Comparison of ENCODE assay signal across 1 cellular context in genomic region chr1:57963545-57963944, GRCh38.
TF ChIP-seq lines count a peak whose summit lies in the region.

No MANE protein-coding gene starts in this region.

TF ChIP-seq in HEK293, 187 proteins besides CTCF, POLR2A, EP300 and RAD21 (continued from another document and continues in another):
- TF ChIP-seq, protein P1, sequence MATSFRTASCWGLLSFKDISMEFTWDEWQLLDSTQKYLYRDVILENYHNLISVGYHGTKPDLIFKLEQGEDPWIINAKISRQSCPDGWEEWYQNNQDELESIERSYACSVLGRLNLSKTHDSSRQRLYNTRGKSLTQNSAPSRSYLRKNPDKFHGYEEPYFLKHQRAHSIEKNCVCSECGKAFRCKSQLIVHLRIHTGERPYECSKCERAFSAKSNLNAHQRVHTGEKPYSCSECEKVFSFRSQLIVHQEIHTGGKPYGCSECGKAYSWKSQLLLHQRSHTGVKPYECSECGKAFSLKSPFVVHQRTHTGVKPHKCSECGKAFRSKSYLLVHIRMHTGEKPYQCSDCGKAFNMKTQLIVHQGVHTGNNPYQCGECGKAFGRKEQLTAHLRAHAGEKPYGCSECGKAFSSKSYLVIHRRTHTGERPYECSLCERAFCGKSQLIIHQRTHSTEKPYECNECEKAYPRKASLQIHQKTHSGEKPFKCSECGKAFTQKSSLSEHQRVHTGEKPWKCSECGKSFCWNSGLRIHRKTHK (tag by site-specific recombination; IDR thresholded peaks at IDR 0.05) = no peak
- TF ChIP-seq ZNF202 (tag by site-specific recombination; IDR thresholded peaks at IDR 0.05; ENCODE audit: borderline replicate concordance) = no peak
- no peak for TF ChIP-seq ZNF426 (tag by site-specific recombination; IDR thresholded peaks at IDR 0.05)
- TF ChIP-seq ZNF704 (tag by site-specific recombination; IDR thresholded peaks at IDR 0.05) = no peak
- no peak for TF ChIP-seq ZNF600 (tag by site-specific recombination; IDR thresholded peaks at IDR 0.05)
- no peak for TF ChIP-seq ZNF555 (tag by site-specific recombination; conservative IDR thresholded peaks at IDR 0.05)
- no peak for TF ChIP-seq RBAK (tag by site-specific recombination; IDR thresholded peaks at IDR 0.05)
- TF ChIP-seq, protein P2, sequence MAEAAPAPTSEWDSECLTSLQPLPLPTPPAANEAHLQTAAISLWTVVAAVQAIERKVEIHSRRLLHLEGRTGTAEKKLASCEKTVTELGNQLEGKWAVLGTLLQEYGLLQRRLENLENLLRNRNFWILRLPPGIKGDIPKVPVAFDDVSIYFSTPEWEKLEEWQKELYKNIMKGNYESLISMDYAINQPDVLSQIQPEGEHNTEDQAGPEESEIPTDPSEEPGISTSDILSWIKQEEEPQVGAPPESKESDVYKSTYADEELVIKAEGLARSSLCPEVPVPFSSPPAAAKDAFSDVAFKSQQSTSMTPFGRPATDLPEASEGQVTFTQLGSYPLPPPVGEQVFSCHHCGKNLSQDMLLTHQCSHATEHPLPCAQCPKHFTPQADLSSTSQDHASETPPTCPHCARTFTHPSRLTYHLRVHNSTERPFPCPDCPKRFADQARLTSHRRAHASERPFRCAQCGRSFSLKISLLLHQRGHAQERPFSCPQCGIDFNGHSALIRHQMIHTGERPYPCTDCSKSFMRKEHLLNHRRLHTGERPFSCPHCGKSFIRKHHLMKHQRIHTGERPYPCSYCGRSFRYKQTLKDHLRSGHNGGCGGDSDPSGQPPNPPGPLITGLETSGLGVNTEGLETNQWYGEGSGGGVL (tag by site-specific recombination; IDR thresholded peaks at IDR 0.05) = no peak
- no peak for TF ChIP-seq ZNF16 (tag by site-specific recombination; IDR thresholded peaks at IDR 0.05; ENCODE audit: low read depth)
- TF ChIP-seq, protein P3, sequence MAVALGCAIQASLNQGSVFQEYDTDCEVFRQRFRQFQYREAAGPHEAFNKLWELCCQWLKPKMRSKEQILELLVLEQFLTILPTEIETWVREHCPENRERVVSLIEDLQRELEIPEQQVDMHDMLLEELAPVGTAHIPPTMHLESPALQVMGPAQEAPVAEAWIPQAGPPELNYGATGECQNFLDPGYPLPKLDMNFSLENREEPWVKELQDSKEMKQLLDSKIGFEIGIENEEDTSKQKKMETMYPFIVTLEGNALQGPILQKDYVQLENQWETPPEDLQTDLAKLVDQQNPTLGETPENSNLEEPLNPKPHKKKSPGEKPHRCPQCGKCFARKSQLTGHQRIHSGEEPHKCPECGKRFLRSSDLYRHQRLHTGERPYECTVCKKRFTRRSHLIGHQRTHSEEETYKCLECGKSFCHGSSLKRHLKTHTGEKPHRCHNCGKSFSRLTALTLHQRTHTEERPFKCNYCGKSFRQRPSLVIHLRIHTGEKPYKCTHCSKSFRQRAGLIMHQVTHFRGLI (tag by site-specific recombination; IDR thresholded peaks at IDR 0.05) = no peak
- TF ChIP-seq FEZF1 (tag by site-specific recombination; IDR thresholded peaks at IDR 0.05) = peak; percentile 54
- TF ChIP-seq, protein P4, sequence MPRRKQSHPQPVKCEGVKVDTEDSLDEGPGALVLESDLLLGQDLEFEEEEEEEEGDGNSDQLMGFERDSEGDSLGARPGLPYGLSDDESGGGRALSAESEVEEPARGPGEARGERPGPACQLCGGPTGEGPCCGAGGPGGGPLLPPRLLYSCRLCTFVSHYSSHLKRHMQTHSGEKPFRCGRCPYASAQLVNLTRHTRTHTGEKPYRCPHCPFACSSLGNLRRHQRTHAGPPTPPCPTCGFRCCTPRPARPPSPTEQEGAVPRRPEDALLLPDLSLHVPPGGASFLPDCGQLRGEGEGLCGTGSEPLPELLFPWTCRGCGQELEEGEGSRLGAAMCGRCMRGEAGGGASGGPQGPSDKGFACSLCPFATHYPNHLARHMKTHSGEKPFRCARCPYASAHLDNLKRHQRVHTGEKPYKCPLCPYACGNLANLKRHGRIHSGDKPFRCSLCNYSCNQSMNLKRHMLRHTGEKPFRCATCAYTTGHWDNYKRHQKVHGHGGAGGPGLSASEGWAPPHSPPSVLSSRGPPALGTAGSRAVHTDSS (tag by site-specific recombination; IDR thresholded peaks at IDR 0.05) = no peak
- peak; percentile 29; the same call in 1 of the 2 replicates for TF ChIP-seq TRIM28 (IDR thresholded peaks at IDR 0.05; ENCODE audit: borderline replicate concordance, low read length)
- TF ChIP-seq ZBTB1 (tag by site-specific recombination; IDR thresholded peaks at IDR 0.05) = no peak
- no peak for TF ChIP-seq HOXD13 (CRISPR knock-in tag; IDR thresholded peaks at IDR 0.05; ENCODE audit: borderline replicate concordance)
- TF ChIP-seq, protein P5, sequence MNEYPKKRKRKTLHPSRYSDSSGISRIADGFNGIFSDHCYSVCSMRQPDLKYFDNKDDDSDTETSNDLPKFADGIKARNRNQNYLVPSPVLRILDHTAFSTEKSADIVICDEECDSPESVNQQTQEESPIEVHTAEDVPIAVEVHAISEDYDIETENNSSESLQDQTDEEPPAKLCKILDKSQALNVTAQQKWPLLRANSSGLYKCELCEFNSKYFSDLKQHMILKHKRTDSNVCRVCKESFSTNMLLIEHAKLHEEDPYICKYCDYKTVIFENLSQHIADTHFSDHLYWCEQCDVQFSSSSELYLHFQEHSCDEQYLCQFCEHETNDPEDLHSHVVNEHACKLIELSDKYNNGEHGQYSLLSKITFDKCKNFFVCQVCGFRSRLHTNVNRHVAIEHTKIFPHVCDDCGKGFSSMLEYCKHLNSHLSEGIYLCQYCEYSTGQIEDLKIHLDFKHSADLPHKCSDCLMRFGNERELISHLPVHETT (tag by site-specific recombination; IDR thresholded peaks at IDR 0.05) = no peak
- no peak for TF ChIP-seq ZSCAN16 (tag by site-specific recombination; IDR thresholded peaks at IDR 0.05)
- no peak for TF ChIP-seq ZSCAN5A (tag by site-specific recombination; IDR thresholded peaks at IDR 0.05)
- TF ChIP-seq ZNF24 (tag by site-specific recombination; IDR thresholded peaks at IDR 0.05) = no peak
- TF ChIP-seq ZFHX2 (tag by site-specific recombination; conservative IDR thresholded peaks at IDR 0.05) = 0 out of 2 replicates have a peak, but pooled peaks have one; percentile 41
- TF ChIP-seq ZNF626 (tag by site-specific recombination; IDR thresholded peaks at IDR 0.05) = no peak
- TF ChIP-seq IKZF3 (tag by site-specific recombination; IDR thresholded peaks at IDR 0.05) = peak; percentile 66
- TF ChIP-seq ZNF394 (tag by site-specific recombination; IDR thresholded peaks at IDR 0.05; ENCODE audit: borderline replicate concordance) = no peak
- TF ChIP-seq ZNF561 (tag by site-specific recombination; IDR thresholded peaks at IDR 0.05; ENCODE audit: borderline replicate concordance) = no peak
- TF ChIP-seq PRDM4 (tag by site-specific recombination; IDR thresholded peaks at IDR 0.05) = 0 out of 2 replicates have a peak, but pooled peaks have one; percentile 28
- TF ChIP-seq ZBTB20 (tag by site-specific recombination; IDR thresholded peaks at IDR 0.05) = peak; percentile 48; the same call in 1 of the 2 replicates
- TF ChIP-seq ZFP69B (tag by site-specific recombination; IDR thresholded peaks at IDR 0.05) = no peak
- TF ChIP-seq ZBTB11 (tag by site-specific recombination; conservative IDR thresholded peaks at IDR 0.05; ENCODE audit: low read depth) = no peak
- TF ChIP-seq ZNF768 (tag by site-specific recombination; IDR thresholded peaks at IDR 0.05) = no peak
- TF ChIP-seq, protein P6, sequence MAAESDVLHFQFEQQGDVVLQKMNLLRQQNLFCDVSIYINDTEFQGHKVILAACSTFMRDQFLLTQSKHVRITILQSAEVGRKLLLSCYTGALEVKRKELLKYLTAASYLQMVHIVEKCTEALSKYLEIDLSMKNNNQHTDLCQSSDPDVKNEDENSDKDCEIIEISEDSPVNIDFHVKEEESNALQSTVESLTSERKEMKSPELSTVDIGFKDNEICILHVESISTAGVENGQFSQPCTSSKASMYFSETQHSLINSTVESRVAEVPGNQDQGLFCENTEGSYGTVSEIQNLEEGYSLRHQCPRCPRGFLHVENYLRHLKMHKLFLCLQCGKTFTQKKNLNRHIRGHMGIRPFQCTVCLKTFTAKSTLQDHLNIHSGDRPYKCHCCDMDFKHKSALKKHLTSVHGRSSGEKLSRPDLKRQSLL (tag by site-specific recombination; IDR thresholded peaks at IDR 0.05) = no peak
- TF ChIP-seq, protein P7, sequence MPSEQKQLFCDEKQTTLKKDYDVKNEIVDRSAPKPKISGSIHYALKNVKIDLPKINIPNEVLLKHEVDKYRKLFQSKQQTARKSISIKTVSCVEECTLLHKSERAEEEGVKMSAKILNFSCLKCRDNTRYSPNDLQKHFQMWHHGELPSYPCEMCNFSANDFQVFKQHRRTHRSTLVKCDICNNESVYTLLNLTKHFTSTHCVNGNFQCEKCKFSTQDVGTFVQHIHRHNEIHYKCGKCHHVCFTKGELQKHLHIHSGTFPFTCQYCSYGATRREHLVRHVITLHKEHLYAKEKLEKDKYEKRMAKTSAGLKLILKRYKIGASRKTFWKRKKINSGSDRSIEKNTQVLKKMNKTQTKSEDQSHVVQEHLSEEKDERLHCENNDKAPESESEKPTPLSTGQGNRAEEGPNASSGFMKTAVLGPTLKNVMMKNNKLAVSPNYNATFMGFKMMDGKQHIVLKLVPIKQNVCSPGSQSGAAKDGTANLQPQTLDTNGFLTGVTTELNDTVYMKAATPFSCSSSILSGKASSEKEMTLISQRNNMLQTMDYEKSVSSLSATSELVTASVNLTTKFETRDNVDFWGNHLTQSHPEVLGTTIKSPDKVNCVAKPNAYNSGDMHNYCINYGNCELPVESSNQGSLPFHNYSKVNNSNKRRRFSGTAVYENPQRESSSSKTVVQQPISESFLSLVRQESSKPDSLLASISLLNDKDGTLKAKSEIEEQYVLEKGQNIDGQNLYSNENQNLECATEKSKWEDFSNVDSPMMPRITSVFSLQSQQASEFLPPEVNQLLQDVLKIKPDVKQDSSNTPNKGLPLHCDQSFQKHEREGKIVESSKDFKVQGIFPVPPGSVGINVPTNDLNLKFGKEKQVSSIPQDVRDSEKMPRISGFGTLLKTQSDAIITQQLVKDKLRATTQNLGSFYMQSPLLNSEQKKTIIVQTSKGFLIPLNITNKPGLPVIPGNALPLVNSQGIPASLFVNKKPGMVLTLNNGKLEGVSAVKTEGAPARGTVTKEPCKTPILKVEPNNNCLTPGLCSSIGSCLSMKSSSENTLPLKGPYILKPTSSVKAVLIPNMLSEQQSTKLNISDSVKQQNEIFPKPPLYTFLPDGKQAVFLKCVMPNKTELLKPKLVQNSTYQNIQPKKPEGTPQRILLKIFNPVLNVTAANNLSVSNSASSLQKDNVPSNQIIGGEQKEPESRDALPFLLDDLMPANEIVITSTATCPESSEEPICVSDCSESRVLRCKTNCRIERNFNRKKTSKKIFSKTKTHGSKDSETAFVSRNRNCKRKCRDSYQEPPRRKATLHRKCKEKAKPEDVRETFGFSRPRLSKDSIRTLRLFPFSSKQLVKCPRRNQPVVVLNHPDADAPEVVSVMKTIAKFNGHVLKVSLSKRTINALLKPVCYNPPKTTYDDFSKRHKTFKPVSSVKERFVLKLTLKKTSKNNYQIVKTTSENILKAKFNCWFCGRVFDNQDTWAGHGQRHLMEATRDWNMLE (tag by site-specific recombination; conservative IDR thresholded peaks at IDR 0.05; ENCODE audit: low read depth) = no peak
